14 cellular contexts compared by ENCODE assay signal in genomic region chr19:10173527-10173926, GRCh38. TPM values are rescaled to one million over a fixed set of nuclear protein-coding genes. Genes with fewer than 3 reads are reported as not detected.
A peak's percentile ranks its signal among the peaks of the same experiment; 100 is the strongest.
DNase-seq lines count a peak whose midpoint lies in the region; ATAC-seq and TF ChIP-seq lines count a peak whose summit lies in the region.
"Had no signal": no experiment of that assay in that cellular context is flagged by ENCODE, and none has a peak within 500 bp of the region (broad histone marks: within the 10 kb centered on the region; RNA-seq: fewer than 3 reads in every experiment).

No MANE protein-coding gene starts in this region.

- TF ChIP-seq CTCF in NB4 (IDR thresholded peaks at IDR 0.05; ENCODE audit: low read depth, low read length), result no peak
- TF ChIP-seq CTCF in WERI-Rb-1 (IDR thresholded peaks at IDR 0.05; ENCODE audit: low read depth, low read length), result no peak

- H3K4me3 ChIP-seq in NB4 (ENCODE audit: low read depth, low read length), result no peak overlapping the region
- no peak overlapping the region for H3K4me3 ChIP-seq in WERI-Rb-1 (ENCODE audit: low read depth, low read length)
- H3K4me3 ChIP-seq: heart right ventricle, smooth muscle cell had no signal

- H3K36me3 ChIP-seq in WERI-Rb-1, result peaks cover 93% of the 10 kb centered on the region

- intact Hi-C loops in left ventricle myocardium superior (cut with micrococcal nuclease), result no loop called here

- H3K9me3 ChIP-seq in WERI-Rb-1 (ENCODE audit: severe bottlenecking), result no peaks in the 10 kb centered on the region
- H3K9me3 ChIP-seq: heart right ventricle had no signal

- no peak overlapping the region for H3K27ac ChIP-seq in WERI-Rb-1
- H3K27ac ChIP-seq: heart right ventricle had no signal

- H3K36me3 Mint-ChIP-seq in activated T-cell treated with anti-CD3 and anti-CD28 coated beads, Interleukin-2, amount 50 U/mL, for 24 hours (ENCODE audit: low read depth), result peaks cover 88% of the 10 kb centered on the region
- H3K36me3 Mint-ChIP-seq in central memory CD8-positive, alpha-beta T cell (ENCODE audit: insufficient read depth), result peaks cover 82% of the 10 kb centered on the region

- no peak overlapping the region for H3K4me3 Mint-ChIP-seq in activated T-cell treated with anti-CD3 and anti-CD28 coated beads, Interleukin-2, amount 50 U/mL, for 24 hours
- H3K4me3 Mint-ChIP-seq in central memory CD8-positive, alpha-beta T cell, result no peak overlapping the region
- H3K4me3 Mint-ChIP-seq: T-cell had no signal

- peaks cover 16% of the 10 kb centered on the region for H3K4me1 Mint-ChIP-seq in activated T-cell treated with anti-CD3 and anti-CD28 coated beads, Interleukin-2, amount 50 U/mL, for 24 hours (ENCODE audit: low read depth)
- peaks cover 4% of the 10 kb centered on the region for H3K4me1 Mint-ChIP-seq in central memory CD8-positive, alpha-beta T cell

- H3K9me3 Mint-ChIP-seq in activated T-cell treated with anti-CD3 and anti-CD28 coated beads, Interleukin-2, amount 50 U/mL, for 24 hours, result no peaks in the 10 kb centered on the region
- H3K9me3 Mint-ChIP-seq in central memory CD8-positive, alpha-beta T cell, result no peaks in the 10 kb centered on the region
- H3K9me3 Mint-ChIP-seq: T-cell had no signal

- no peak for DNase-seq in activated T-cell treated with anti-CD3 and anti-CD28 coated beads, Interleukin-2, amount 50 U/mL, for 24 hours
- no peak for DNase-seq in activated T-cell treated with anti-CD3 and anti-CD28 coated beads, Interleukin-2, amount 50 U/mL, for 48 hours
- DNase-seq in NB4 (ENCODE audit: low read depth) (peak; percentile 43), myocyte (ENCODE audit: low read depth) (peak; percentile 2), WERI-Rb-1 (no peak), left ventricle myocardium superior (no peak), NCI-H82 treated with DMSO at 0.1 percent for 48 hours (lab: John Stamatoyannopoulos, UW; ENCODE audit: unreplicated experiment) (no peak)
- DNase-seq in central memory CD8-positive, alpha-beta T cell (ENCODE audit: low spot score in 2 of 2), result no peak
- DNase-seq: activated T-cell treated with anti-CD3 and anti-CD28 coated beads, Interleukin-2, amount 50 U/mL, for 1 hour; heart right ventricle; kidney; nucleus accumbens; T-cell had no signal

- H3K27me3 ChIP-seq in WERI-Rb-1 (ENCODE audit: insufficient read depth, low read depth, severe bottlenecking), result no peaks in the 10 kb centered on the region
- H3K27me3 ChIP-seq: heart right ventricle had no signal

- TF ChIP-seq POLR2A in NB4 (IDR thresholded peaks at IDR 0.05; ENCODE audit: extremely low read depth, insufficient read length), result no peak

- H3K27ac Mint-ChIP-seq in activated T-cell treated with anti-CD3 and anti-CD28 coated beads, Interleukin-2, amount 50 U/mL, for 24 hours, result peak overlapping the region; percentile 56
- peak overlapping the region; percentile 52 for H3K27ac Mint-ChIP-seq in central memory CD8-positive, alpha-beta T cell (ENCODE audit: low read depth)

- H3K27me3 Mint-ChIP-seq in activated T-cell treated with anti-CD3 and anti-CD28 coated beads, Interleukin-2, amount 50 U/mL, for 24 hours, result no peaks in the 10 kb centered on the region
- H3K27me3 Mint-ChIP-seq in central memory CD8-positive, alpha-beta T cell, result no peaks in the 10 kb centered on the region
- H3K27me3 Mint-ChIP-seq: T-cell had no signal

- no peak for ATAC-seq in central memory CD8-positive, alpha-beta T cell (replicated peaks; ENCODE audit: extremely low read depth, poor library complexity, severe bottlenecking)
- ATAC-seq in left ventricle myocardium superior, result no peak
- ATAC-seq: heart right ventricle, T-cell had no signal

RNA-seq across cellular contexts. Expression of gene DNMT1, which starts 21.2 kb away (rescaled TPM):
- 53.8 and 70.1 TPM in 2 replicates for total RNA-seq in myocyte
- 25.5 TPM for polyA plus RNA-seq in myocyte (2012)
- 25.1 TPM for total RNA-seq in left ventricle myocardium superior

RNA-seq across cellular contexts. Expression of gene EIF3G, which starts 53.8 kb away (rescaled TPM):
- 226 and 251 TPM in 2 replicates for total RNA-seq in myocyte
- 209 TPM for polyA plus RNA-seq in myocyte (2012)
- total RNA-seq in left ventricle myocardium superior, result 179 TPM

RNA-seq across cellular contexts. Expression of gene S1PR2, which starts 57.6 kb away (rescaled TPM):
- 1.8 and 3.5 TPM in 2 replicates for total RNA-seq in myocyte
- 2.0 TPM for polyA plus RNA-seq in myocyte (2012)
- total RNA-seq in left ventricle myocardium superior, result 5.3 TPM

Comparison
In these comparisons a context has a peak if more than half of its experiments do, and no peak if none do; other contexts are left out.
1. DNase-seq: peak in NB4 (single experiment) and myocyte (single experiment); none in activated T-cell treated with anti-CD3 and anti-CD28 coated beads, Interleukin-2, amount 50 U/mL, for 24 hours (single experiment), activated T-cell treated with anti-CD3 and anti-CD28 coated beads, Interleukin-2, amount 50 U/mL, for 48 hours (0 of 2), central memory CD8-positive, alpha-beta T cell (0 of 2), WERI-Rb-1 (single experiment), left ventricle myocardium superior (single experiment) and NCI-H82 treated with DMSO at 0.1 percent for 48 hours (single experiment).